Comparison of ENCODE assay signal across 8 cellular contexts in genomic region chr16:30874821-30875717, GRCh38. TPM values are rescaled to one million over a fixed set of nuclear protein-coding genes. Genes with fewer than 3 reads are reported as not detected.
DNase-seq lines count a peak whose midpoint lies in the region; ATAC-seq and TF ChIP-seq lines count a peak whose summit lies in the region.

No MANE protein-coding gene starts in this region.

- H3K36me3 ChIP-seq in DOHH2 (ENCODE audit: control insufficient read depth, low read length) (peaks cover 11% of the 10 kb centered on the region), KOPT-K1 (ENCODE audit: insufficient read depth, low read length) (peaks cover 8% of the 10 kb centered on the region)

- H3K4me3 Mint-ChIP-seq in natural killer cell treated with Interleukin-12 subunit alpha and Interleukin-12 subunit beta and Interleukin-15 and Interleukin-18, amount 100 ng/mL, for 72 hours: peak overlapping the region; percentile 91

- peaks cover 40 to 44% of the 10 kb centered on the region in 2 donors for H3K4me1 Mint-ChIP-seq in natural killer cell treated with Interleukin-12 subunit alpha and Interleukin-12 subunit beta and Interleukin-15 and Interleukin-18, amount 100 ng/mL, for 72 hours (ENCODE audit: low read depth in 2 of 2)

- H3K4me1 ChIP-seq in DOHH2 (ENCODE audit: control insufficient read depth, low read length): peaks cover 28% of the 10 kb centered on the region

- H3K9me3 ChIP-seq in DOHH2 (ENCODE audit: control insufficient read depth, insufficient read depth, low read length): no peaks in the 10 kb centered on the region
- H3K9me3 ChIP-seq in KOPT-K1 (ENCODE audit: insufficient read depth, low read length, poor library complexity, severe bottlenecking): no peaks in the 10 kb centered on the region

- no peaks in the 10 kb centered on the region for H3K27me3 ChIP-seq in DOHH2 (ENCODE audit: control insufficient read depth, low read length)

- H3K9me3 Mint-ChIP-seq in natural killer cell treated with Interleukin-12 subunit alpha and Interleukin-12 subunit beta and Interleukin-15 and Interleukin-18, amount 100 ng/mL, for 72 hours: no peaks in the 10 kb centered on the region

- peaks cover 12% of the 10 kb centered on the region for H3K36me3 Mint-ChIP-seq in natural killer cell treated with Interleukin-12 subunit alpha and Interleukin-12 subunit beta and Interleukin-15 and Interleukin-18, amount 100 ng/mL, for 72 hours

- peak; percentile 87 for DNase-seq in RPMI7951 (ENCODE audit: low read depth)
- peak; percentile 86 for DNase-seq in activated T-helper 9 cell treated with anti-CD3 and anti-CD28 coated beads, Interleukin-2, amount 50 U/mL, for 16 hours (ENCODE audit: low read depth)
- peak; percentile 92 for DNase-seq in fibroblast of pulmonary artery (ENCODE audit: low read depth)
- DNase-seq in natural killer cell treated with Interleukin-12 subunit alpha and Interleukin-12 subunit beta and Interleukin-15 and Interleukin-18, amount 100 ng/mL, for 72 hours (ENCODE audit: low spot score): peak; percentile 94
- peak; percentile 82 for DNase-seq in stimulated activated naive CD4-positive, alpha-beta T cell treated with Interleukin-2 at 50 U/mL for 16 hours (lab: John Stamatoyannopoulos, UW)

- peak; percentile 49 for ATAC-seq in GM21786 (IDR thresholded peaks at IDR 0.05; ENCODE audit: unreplicated experiment)
- peak; percentile 91 to 93 for ATAC-seq in natural killer cell treated with Interleukin-12 subunit alpha and Interleukin-12 subunit beta and Interleukin-15 and Interleukin-18, amount 100 ng/mL, for 72 hours

- H3K27ac ChIP-seq in DOHH2 (ENCODE audit: low read depth, low read length) (peak overlapping the region; percentile 54), KOPT-K1 (ENCODE audit: low read depth, low read length, poor library complexity, severe bottlenecking) (peak overlapping the region; percentile 89)

- H3F3A ChIP-seq in DOHH2 (ENCODE audit: control insufficient read depth, insufficient read depth): no peaks in the 10 kb centered on the region

- H3K79me2 ChIP-seq in DOHH2 (ENCODE audit: control insufficient read depth, low read length): peaks cover 30% of the 10 kb centered on the region

- peak overlapping the region; percentile 82 for H3K4me2 ChIP-seq in DOHH2 (ENCODE audit: low read length)

- no peaks in the 10 kb centered on the region for H4K20me1 ChIP-seq in DOHH2 (ENCODE audit: control insufficient read depth, insufficient read depth, low read depth, low read length)

- H3K9me2 ChIP-seq in DOHH2 (replicated peaks; ENCODE audit: control insufficient read depth, low read length): no peaks in the 10 kb centered on the region

- H3K4me3 ChIP-seq in DOHH2 (ENCODE audit: low read length) (peak overlapping the region; percentile 93), fibroblast of pulmonary artery (replicated peaks; ENCODE audit: low read depth, low read length) (peak overlapping the region; percentile 87)

- peak overlapping the region; percentile 90 to 99 for H3K27ac Mint-ChIP-seq in natural killer cell treated with Interleukin-12 subunit alpha and Interleukin-12 subunit beta and Interleukin-15 and Interleukin-18, amount 100 ng/mL, for 72 hours

- H3K27me3 Mint-ChIP-seq in natural killer cell treated with Interleukin-12 subunit alpha and Interleukin-12 subunit beta and Interleukin-15 and Interleukin-18, amount 100 ng/mL, for 72 hours: no peaks in the 10 kb centered on the region

- peak; percentile 19 for TF ChIP-seq CTCF in DOHH2 (IDR thresholded peaks at IDR 0.05; ENCODE audit: low read depth, low read length, poor library complexity, severe bottlenecking)
- TF ChIP-seq CTCF in fibroblast of pulmonary artery (IDR thresholded peaks at IDR 0.05; ENCODE audit: low read length, missing control alignments): no peak

RNA-seq across cellular contexts. Expression of gene BCL7C, which starts 18.8 kb away (rescaled TPM):
- 40.5 and 42.2 TPM in 2 replicates for total RNA-seq in RPMI7951 (2014; rRNA removed; shearing (Covaris generic))
- 10 to 100 TPM; 35.3 to 65.0 TPM for total RNA-seq in natural killer cell treated with Interleukin-12 subunit alpha and Interleukin-12 subunit beta and Interleukin-15 and Interleukin-18, amount 100 ng/mL, for 72 hours

RNA-seq across cellular contexts. Expression of gene CTF1, which starts 21.3 kb away (rescaled TPM):
- total RNA-seq in RPMI7951 (2014; rRNA removed; shearing (Covaris generic)): 0.24 and 0.39 TPM in 2 replicates
- total RNA-seq in natural killer cell treated with Interleukin-12 subunit alpha and Interleukin-12 subunit beta and Interleukin-15 and Interleukin-18, amount 100 ng/mL, for 72 hours: under 1 TPM; 0.17 to 0.36 TPM

RNA-seq across cellular contexts. Expression of gene FBXL19, which starts 48.3 kb away (rescaled TPM):
- 3.7 and 8.1 TPM in 2 replicates for total RNA-seq in RPMI7951 (2014; rRNA removed; shearing (Covaris generic))
- total RNA-seq in natural killer cell treated with Interleukin-12 subunit alpha and Interleukin-12 subunit beta and Interleukin-15 and Interleukin-18, amount 100 ng/mL, for 72 hours: 10 to 100 TPM; 22.8 to 42.0 TPM

Comparison
In these comparisons a context has a peak if more than half of its experiments do, and no peak if none do; other contexts are left out.
1. Peak in every context shown above with its lines: DNase-seq, ATAC-seq, H3K4me3 ChIP-seq and H3K27ac ChIP-seq.